ENCODE assay signal across 8 cellular contexts in the genomic region with DNA sequence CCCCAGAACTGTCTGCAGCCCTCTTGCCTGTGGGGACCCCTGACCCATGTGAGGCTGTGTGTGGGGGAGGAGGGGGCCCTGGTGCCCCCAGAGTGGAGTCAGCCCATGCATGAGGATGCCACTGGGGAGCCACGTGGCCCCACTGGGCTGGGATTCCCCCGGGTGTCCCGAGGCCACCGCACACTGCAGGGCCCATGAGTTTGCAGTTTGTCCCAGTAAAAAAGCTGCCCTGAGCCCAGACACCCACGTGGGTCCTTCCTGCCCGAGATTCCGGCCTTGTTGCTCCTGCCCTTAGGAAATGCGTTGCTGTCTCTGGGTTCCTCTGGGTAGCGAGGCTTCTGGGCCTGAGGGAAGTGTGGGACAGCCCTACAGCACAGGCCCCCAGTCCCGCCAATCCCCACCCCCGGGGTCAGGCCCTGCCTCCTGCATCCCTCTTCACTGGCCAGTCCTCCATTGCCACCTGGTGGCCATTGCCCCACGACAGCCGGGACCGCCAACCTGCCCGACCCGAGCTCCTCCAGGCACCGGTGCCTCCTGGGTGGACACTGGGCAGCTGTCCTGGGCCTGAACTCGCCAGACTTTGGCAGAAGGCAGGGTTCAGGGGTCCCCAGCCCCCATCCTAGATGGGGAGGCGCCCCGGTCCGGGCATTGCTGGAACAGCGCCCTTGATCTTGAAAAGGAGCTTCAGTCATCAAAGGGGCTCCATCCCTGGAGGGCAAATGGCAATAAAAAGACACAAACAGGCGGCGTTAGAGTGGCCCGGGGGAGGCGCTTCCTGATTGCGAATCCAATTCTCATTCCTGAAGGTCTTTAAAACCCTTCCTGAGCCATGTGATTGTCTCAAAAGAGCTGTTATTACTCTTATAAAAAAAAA. TPM values are rescaled to one million over a fixed set of nuclear protein-coding genes. Genes with fewer than 3 reads are reported as not detected.
DNase-seq lines count a peak whose midpoint lies in the region; ATAC-seq and TF ChIP-seq lines count a peak whose summit lies in the region.

No MANE protein-coding gene starts in this region.

- H3K27ac ChIP-seq in SK-N-SH (ENCODE audit: low read depth in 2 of 2, low read length in 1 of 2) (peak overlapping the region in 1 of 2 experiments; percentile 71; a peak in 2 of 4 replicates), cardiac muscle cell (no peak overlapping the region), psoas muscle (no peak overlapping the region), aorta (ENCODE audit: low read depth in 1 of 2, low read length in 2 of 2) (no peak overlapping the region)

- H3K4me1 ChIP-seq in SK-N-SH (ENCODE audit: control insufficient read depth in 1 of 2, insufficient read depth in 2 of 2, low read depth in 1 of 2, low read length in 1 of 2): peaks cover 0 to 65% of the 10 kb centered on the region in 2 experiments; a peak in 1 of 4 replicates
- H3K4me1 ChIP-seq in cardiac muscle cell (ENCODE audit: low read depth): peaks cover 8% of the 10 kb centered on the region
- H3K4me1 ChIP-seq in psoas muscle: no peaks in the 10 kb centered on the region
- no peaks in the 10 kb centered on the region for H3K4me1 ChIP-seq in aorta (ENCODE audit: control insufficient read depth in 1 of 2, insufficient read depth in 2 of 2, low read length in 2 of 2)

- TF ChIP-seq CTCF in SK-N-SH (IDR thresholded peaks at IDR 0.05) (peak; percentile 78), cardiac muscle cell (IDR thresholded peaks at IDR 0.05; ENCODE audit: low read depth, low read length) (peak; percentile 82), psoas muscle (IDR thresholded peaks at IDR 0.05) (peak; percentile 81)

- in situ Hi-C loops in KBM-7 (cut with MboI; ENCODE audit: low pct_unique_long_range_greater_than_20kb, low sequenced_read_pairs): no loop called here

- H3K36me3 ChIP-seq in SK-N-SH (replicated peaks in 1 of 2; ENCODE audit: control insufficient read depth in 1 of 2, insufficient read depth in 2 of 2, low read length in 1 of 2): no peaks in the 10 kb centered on the region
- H3K36me3 ChIP-seq in cardiac muscle cell: no peaks in the 10 kb centered on the region
- H3K36me3 ChIP-seq in psoas muscle (ENCODE audit: insufficient read depth in 1 of 2, low read depth in 1 of 2): no peaks in the 10 kb centered on the region
- no peaks in the 10 kb centered on the region for H3K36me3 ChIP-seq in aorta (ENCODE audit: control insufficient read depth in 1 of 2, insufficient read depth in 2 of 2, low read length in 1 of 2)

- 10% methylated on average over 14 of the region's 27 CpGs for WGBS in SK-N-SH (ENCODE audit: low lambda C conversion rate)
- WGBS in psoas muscle, 3 donors: 4 to 6% (median 4%) methylated on average over 26 to 27 of the region's 27 CpGs
- WGBS in aorta, 2 donors: 5% methylated on average over 27 of the region's 27 CpGs

- H3K4me2 ChIP-seq in SK-N-SH: no peak overlapping the region

- no peaks in the 10 kb centered on the region for H3K36me3 Mint-ChIP-seq in activated naive CD8-positive, alpha-beta T cell treated with anti-CD3 and anti-CD28 coated beads for 36 hours

- no peaks in the 10 kb centered on the region for H3K9me2 ChIP-seq in SK-N-SH

- no peaks in the 10 kb centered on the region for H4K20me1 ChIP-seq in SK-N-SH (ENCODE audit: insufficient read depth)

- H3K4me3 Mint-ChIP-seq in activated naive CD8-positive, alpha-beta T cell treated with anti-CD3 and anti-CD28 coated beads for 36 hours: no peak overlapping the region

- no peak for TF ChIP-seq EP300 in SK-N-SH (IDR thresholded peaks at IDR 0.05; ENCODE audit: borderline replicate concordance in 1 of 2, low read depth in 1 of 2, low read length in 1 of 2)

- H3F3A ChIP-seq in SK-N-SH (replicated peaks; ENCODE audit: insufficient read depth): no peaks in the 10 kb centered on the region

- H2AFZ ChIP-seq in SK-N-SH (ENCODE audit: low read depth): no peak overlapping the region

- H3K27me3 ChIP-seq in SK-N-SH (ENCODE audit: insufficient read depth): no peaks in the 10 kb centered on the region
- H3K27me3 ChIP-seq in cardiac muscle cell: no peaks in the 10 kb centered on the region
- peaks cover 0 to 42% (median 3%) of the 10 kb centered on the region in 3 donors for H3K27me3 ChIP-seq in psoas muscle (ENCODE audit: insufficient read depth in 3 of 3, low read length in 2 of 3)
- no peaks in the 10 kb centered on the region for H3K27me3 ChIP-seq in aorta (ENCODE audit: control insufficient read depth in 1 of 2, insufficient read depth in 2 of 2, low read length in 1 of 2)

- H3K9ac ChIP-seq in SK-N-SH: no peak overlapping the region

- intact Hi-C loops in psoas muscle (cut with DNase I): loop anchor here (1.0 to 5.0 kb wide), 3 partner anchors 427 to 487 kb away; a partner anchor contains a TSS
- intact Hi-C loops in aorta (cut with DNase I): loop anchor here (2.0 to 5.0 kb wide), 3 partner anchors 427 to 487 kb away; a partner anchor contains a TSS

- H3K27ac Mint-ChIP-seq in activated naive CD8-positive, alpha-beta T cell treated with anti-CD3 and anti-CD28 coated beads for 36 hours: no peak overlapping the region

- peak; percentile 94 for TF ChIP-seq RAD21 in SK-N-SH (IDR thresholded peaks at IDR 0.05; ENCODE audit: low read length)

- peaks cover 23% of the 10 kb centered on the region for H3K27me3 Mint-ChIP-seq in activated naive CD8-positive, alpha-beta T cell treated with anti-CD3 and anti-CD28 coated beads for 36 hours

- H3K79me2 ChIP-seq in SK-N-SH (ENCODE audit: insufficient read depth): no peaks in the 10 kb centered on the region

- no peaks in the 10 kb centered on the region for H3K9me3 ChIP-seq in SK-N-SH
- H3K9me3 ChIP-seq in cardiac muscle cell (ENCODE audit: low read depth): no peaks in the 10 kb centered on the region
- no peaks in the 10 kb centered on the region for H3K9me3 ChIP-seq in psoas muscle
- H3K9me3 ChIP-seq in aorta (ENCODE audit: control insufficient read depth, low read length): no peaks in the 10 kb centered on the region

- H3K4me1 Mint-ChIP-seq in activated naive CD8-positive, alpha-beta T cell treated with anti-CD3 and anti-CD28 coated beads for 36 hours: peaks cover 2% of the 10 kb centered on the region

- POLR2A ChIA-PET in SK-N-SH (lab: Yijun Ruan, JAX): interaction anchor here (0.7 to 1.9 kb wide), 8 partner anchors 29 to 427 kb away, joined by 3 to 4 read pairs (median 3); no protein-coding TSS in a partner anchor

- DNase-seq in COR-L47 (lab: John Stamatoyannopoulos, UW): peak; percentile 74
- DNase-seq in KBM-7: peak; percentile 73
- DNase-seq in SK-N-SH: peak; percentile 98
- DNase-seq in activated naive CD8-positive, alpha-beta T cell treated with anti-CD3 and anti-CD28 coated beads for 36 hours: peak; percentile 65
- peak; percentile 63 to 80 for DNase-seq in cardiac muscle cell (ENCODE audit: low read depth in 1 of 2, low spot score in 1 of 2)
- DNase-seq in psoas muscle: peak; percentile 67 to 84
- DNase-seq in aorta: peak; percentile 73 to 89

- H3K4me3 ChIP-seq in SK-N-SH (ENCODE audit: low read depth in 2 of 2, low read length in 1 of 2): no peak overlapping the region; a peak in 1 of 4 replicates
- no peak overlapping the region for H3K4me3 ChIP-seq in cardiac muscle cell
- H3K4me3 ChIP-seq in psoas muscle: no peak overlapping the region
- no peak overlapping the region for H3K4me3 ChIP-seq in aorta (ENCODE audit: low read length in 2 of 2)

- peak; percentile 84 to 92 (median 85) for ATAC-seq in psoas muscle
- ATAC-seq in aorta (ENCODE audit: low FRiP score): peak; percentile 49
- no peak for ATAC-seq in HG03139 (IDR thresholded peaks at IDR 0.05; ENCODE audit: unreplicated experiment)

- CTCF ChIA-PET in SK-N-SH (lab: Yijun Ruan, JAX): interaction anchor here (0.6 to 8.9 kb wide), 99 partner anchors 9 to 528 kb away, joined by 3 to 96 read pairs (median 5); a partner anchor contains a TSS

- no peaks in the 10 kb centered on the region for H3K9me3 Mint-ChIP-seq in activated naive CD8-positive, alpha-beta T cell treated with anti-CD3 and anti-CD28 coated beads for 36 hours

TF ChIP-seq in SK-N-SH, 30 proteins besides CTCF, POLR2A, EP300 and RAD21:
- TF ChIP-seq TAF1 (IDR thresholded peaks at IDR 0.05; ENCODE audit: borderline replicate concordance, low read depth, low read length) (no peak), GABPA (IDR thresholded peaks at IDR 0.05; ENCODE audit: low read depth) (no peak), FOXJ3 (CRISPR knock-in tag; IDR thresholded peaks at IDR 0.05) (0 out of 2 replicates have a peak, but pooled peaks have one; percentile 44), CHD2 (IDR thresholded peaks at IDR 0.05; ENCODE audit: low read length, partially characterized antibody) (no peak), SMC3 (IDR thresholded peaks at IDR 0.05; ENCODE audit: low read depth, low read length) (peak; percentile 93), TCF12 (IDR thresholded peaks at IDR 0.05) (no peak)
- TF ChIP-seq, protein P1, sequence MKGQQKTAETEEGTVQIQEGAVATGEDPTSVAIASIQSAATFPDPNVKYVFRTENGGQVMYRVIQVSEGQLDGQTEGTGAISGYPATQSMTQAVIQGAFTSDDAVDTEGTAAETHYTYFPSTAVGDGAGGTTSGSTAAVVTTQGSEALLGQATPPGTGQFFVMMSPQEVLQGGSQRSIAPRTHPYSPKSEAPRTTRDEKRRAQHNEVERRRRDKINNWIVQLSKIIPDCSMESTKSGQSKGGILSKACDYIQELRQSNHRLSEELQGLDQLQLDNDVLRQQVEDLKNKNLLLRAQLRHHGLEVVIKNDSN (IDR thresholded peaks at IDR 0.05; ENCODE audit: borderline replicate concordance, low read depth): no peak

RNA-seq across cellular contexts. Expression of a gene that starts 15.6 kb away (rescaled TPM):
- 0.05 TPM in 1 of 2 replicates, not detected in the other for polyA plus RNA-seq in SK-N-SH (2012; rRNA removed)
- 0.01 TPM in 1 of 2 replicates, not detected in the other for polyA plus RNA-seq in SK-N-SH (2012; cell fraction: cytosol; rRNA removed)
- 0.04 and 0.06 TPM in 2 replicates for polyA plus RNA-seq in SK-N-SH (2012; cell fraction: nucleus; rRNA removed)
- not detected for total RNA-seq in activated naive CD8-positive, alpha-beta T cell treated with anti-CD3 and anti-CD28 coated beads for 36 hours
- total RNA-seq in cardiac muscle cell: 17.1 and 18.4 TPM in 2 replicates
- polyA plus RNA-seq in cardiac muscle cell: 13.3 and 19.7 TPM in 2 replicates
- total RNA-seq in psoas muscle: 1 to 10 TPM in 1 of 4 donors, under 1 TPM in 3; 0.32 to 7.3 (median 0.33) TPM
- 1 to 10 TPM in 2 of 3 donors, under 1 TPM in 1; 0.58 to 4.0 (median 1.9) TPM for polyA plus RNA-seq in psoas muscle
- 1 to 10 TPM in 1 of 2 donors, under 1 TPM in 1; 0.68 to 1.3 TPM for total RNA-seq in aorta
- polyA plus RNA-seq in aorta: under 1 TPM in 1 of 2 donors, not detected in 1; 0.50 TPM

RNA-seq across cellular contexts. Expression of a gene that starts 40.6 kb away (rescaled TPM):
- polyA plus RNA-seq in SK-N-SH (2012; rRNA removed) (1.1 and 1.7 TPM in 2 replicates), cardiac muscle cell (4.7 and 8.6 TPM in 2 replicates), psoas muscle (under 1 TPM in 1 of 3 donors, not detected in 2; 0.01 TPM), aorta (not detected)
- polyA plus RNA-seq in SK-N-SH (2012; cell fraction: cytosol; rRNA removed): 1.5 and 1.8 TPM in 2 replicates
- 1.7 and 2.9 TPM in 2 replicates for polyA plus RNA-seq in SK-N-SH (2012; cell fraction: nucleus; rRNA removed)
- not detected for total RNA-seq in activated naive CD8-positive, alpha-beta T cell treated with anti-CD3 and anti-CD28 coated beads for 36 hours
- total RNA-seq in cardiac muscle cell (3.6 and 6.9 TPM in 2 replicates), psoas muscle (not detected), aorta (not detected)
